ENCODE assay signal across 1 cellular context in the genomic region with DNA sequence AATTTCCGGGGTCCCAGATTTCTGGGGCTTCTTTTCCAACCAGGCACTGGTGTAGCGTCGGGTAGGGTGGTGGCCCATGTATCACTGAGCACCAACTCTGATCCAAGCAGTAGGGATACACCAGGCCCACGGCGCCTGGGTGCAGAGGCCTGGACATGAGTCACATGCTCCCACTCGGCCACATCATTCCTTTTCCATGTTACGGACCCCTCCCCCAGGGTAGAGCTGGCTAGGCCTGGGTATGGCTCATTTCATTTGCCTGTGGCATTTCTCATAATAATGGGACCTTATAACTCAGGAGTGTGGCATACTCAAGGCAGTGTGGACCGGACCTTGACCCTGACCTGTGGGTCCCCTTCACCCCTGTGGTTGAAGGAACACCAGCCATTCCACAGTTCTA.
TF ChIP-seq lines count a peak whose summit lies in the region.

No MANE protein-coding gene starts in this region.

TF ChIP-seq in HepG2, 621 proteins besides CTCF, POLR2A, EP300 and RAD21:
- TF ChIP-seq EEA1 (CRISPR knock-in tag; IDR thresholded peaks at IDR 0.05; ENCODE audit: borderline replicate concordance) (no peak), ZMYM4 (CRISPR knock-in tag; IDR thresholded peaks at IDR 0.05) (no peak), ZMYM2 (CRISPR knock-in tag; IDR thresholded peaks at IDR 0.05) (no peak), NKX3-1 (CRISPR knock-in tag; IDR thresholded peaks at IDR 0.05) (no peak), KLF11 (CRISPR knock-in tag; IDR thresholded peaks at IDR 0.05) (no peak)
- TF ChIP-seq, protein P1, sequence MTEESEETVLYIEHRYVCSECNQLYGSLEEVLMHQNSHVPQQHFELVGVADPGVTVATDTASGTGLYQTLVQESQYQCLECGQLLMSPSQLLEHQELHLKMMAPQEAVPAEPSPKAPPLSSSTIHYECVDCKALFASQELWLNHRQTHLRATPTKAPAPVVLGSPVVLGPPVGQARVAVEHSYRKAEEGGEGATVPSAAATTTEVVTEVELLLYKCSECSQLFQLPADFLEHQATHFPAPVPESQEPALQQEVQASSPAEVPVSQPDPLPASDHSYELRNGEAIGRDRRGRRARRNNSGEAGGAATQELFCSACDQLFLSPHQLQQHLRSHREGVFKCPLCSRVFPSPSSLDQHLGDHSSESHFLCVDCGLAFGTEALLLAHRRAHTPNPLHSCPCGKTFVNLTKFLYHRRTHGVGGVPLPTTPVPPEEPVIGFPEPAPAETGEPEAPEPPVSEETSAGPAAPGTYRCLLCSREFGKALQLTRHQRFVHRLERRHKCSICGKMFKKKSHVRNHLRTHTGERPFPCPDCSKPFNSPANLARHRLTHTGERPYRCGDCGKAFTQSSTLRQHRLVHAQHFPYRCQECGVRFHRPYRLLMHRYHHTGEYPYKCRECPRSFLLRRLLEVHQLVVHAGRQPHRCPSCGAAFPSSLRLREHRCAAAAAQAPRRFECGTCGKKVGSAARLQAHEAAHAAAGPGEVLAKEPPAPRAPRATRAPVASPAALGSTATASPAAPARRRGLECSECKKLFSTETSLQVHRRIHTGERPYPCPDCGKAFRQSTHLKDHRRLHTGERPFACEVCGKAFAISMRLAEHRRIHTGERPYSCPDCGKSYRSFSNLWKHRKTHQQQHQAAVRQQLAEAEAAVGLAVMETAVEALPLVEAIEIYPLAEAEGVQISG (CRISPR knock-in tag; IDR thresholded peaks at IDR 0.05), result no peak
